ENCODE assay signal across 1 cellular context in genomic region chr5:119049824-119050449, GRCh38.
A peak's percentile ranks its signal among the peaks of the same experiment; 100 is the strongest.
TF ChIP-seq lines count a peak whose summit lies in the region.

No MANE protein-coding gene starts in this region.

TF ChIP-seq in K562, 482 proteins besides CTCF, POLR2A, EP300 and RAD21 (continued from another document and continues in another):
- TF ChIP-seq TRIM25 (IDR thresholded peaks at IDR 0.05; ENCODE audit: borderline replicate concordance) (no peak), ZNF253 (CRISPR knock-in tag; conservative IDR thresholded peaks at IDR 0.05) (no peak), TOE1 (IDR thresholded peaks at IDR 0.05; ENCODE audit: borderline replicate concordance) (peak; percentile 61; the same call in 1 of the 2 replicates), TOE1 (CRISPR knock-in tag; IDR thresholded peaks at IDR 0.05; ENCODE audit: borderline replicate concordance, low read depth) (no peak), NFIC (IDR thresholded peaks at IDR 0.05) (no peak), KLF16 (IDR thresholded peaks at IDR 0.05) (no peak), ZBTB7A (IDR thresholded peaks at IDR 0.05; ENCODE audit: borderline replicate concordance, control insufficient read depth, low read depth, low read length) (no peak), NFE2 (IDR thresholded peaks at IDR 0.05; ENCODE audit: low read depth) (peak; percentile 43; the same call in 1 of the 2 replicates), ZNF76 (CRISPR knock-in tag; IDR thresholded peaks at IDR 0.05; ENCODE audit: borderline replicate concordance) (no peak), SIX5 (IDR thresholded peaks at IDR 0.05; ENCODE audit: borderline replicate concordance in 1 of 2, insufficient read depth in 1 of 2, low read depth in 1 of 2, low read length in 2 of 2) (no peak), KLF10 (CRISPR knock-in tag; IDR thresholded peaks at IDR 0.05) (no peak), ZNF318 (IDR thresholded peaks at IDR 0.05; ENCODE audit: borderline replicate concordance in 1 of 2, low read depth in 1 of 2) (peak in 1 of 2 experiments; percentile 56; a peak in 1 of 4 replicates), SRSF7 (optimal IDR thresholded peaks at IDR 0.05; ENCODE audit: low read depth, low read length) (no peak), ZNF445 (CRISPR knock-in tag; IDR thresholded peaks at IDR 0.05; ENCODE audit: low read depth) (no peak), KAT2B (IDR thresholded peaks at IDR 0.05; ENCODE audit: low read depth, low read length) (no peak), ZNF830 (CRISPR knock-in tag; IDR thresholded peaks at IDR 0.05) (no peak), CGGBP1 (CRISPR knock-in tag; IDR thresholded peaks at IDR 0.05) (no peak), HMBOX1 (IDR thresholded peaks at IDR 0.05) (no peak), MAFF (IDR thresholded peaks at IDR 0.05; ENCODE audit: low read length) (peak; percentile 6; the same call in 1 of the 2 replicates), PRMT5 (CRISPR knock-in tag; IDR thresholded peaks at IDR 0.05) (no peak), ZNF232 (CRISPR knock-in tag; IDR thresholded peaks at IDR 0.05) (no peak), FOS (IDR thresholded peaks at IDR 0.05; ENCODE audit: extremely low read depth, insufficient read length) (no peak), FOSL1 (tag; conservative IDR thresholded peaks at IDR 0.05) (0 out of 2 replicates have a peak, but pooled peaks have one; percentile 14), L3MBTL2 (IDR thresholded peaks at IDR 0.05) (0 out of 2 replicates have a peak, but pooled peaks have one; percentile 16), THRA (IDR thresholded peaks at IDR 0.05) (no peak), ZNF184 (CRISPR knock-in tag; IDR thresholded peaks at IDR 0.05) (no peak), C11orf30 (IDR thresholded peaks at IDR 0.05; ENCODE audit: low read depth) (peak; percentile 75), TCF7L2 (IDR thresholded peaks at IDR 0.05; ENCODE audit: low read depth, low read length) (no peak), PRPF4 (IDR thresholded peaks at IDR 0.05; ENCODE audit: insufficient read depth, low read depth, low read length, poor library complexity, severe bottlenecking) (no peak), TCF15 (CRISPR knock-in tag; IDR thresholded peaks at IDR 0.05) (no peak), CEBPB (tag; IDR thresholded peaks at IDR 0.05) (0 out of 2 replicates have a peak, but pooled peaks have one; percentile 8), ZBTB2 (IDR thresholded peaks at IDR 0.05) (no peak), SMARCE1 (IDR thresholded peaks at IDR 0.05) (no peak), TFE3 (CRISPR knock-in tag; IDR thresholded peaks at IDR 0.05) (peak; percentile 23; the same call in 1 of the 2 replicates), ARID1B (IDR thresholded peaks at IDR 0.05) (peak; percentile 30; the same call in 1 of the 2 replicates), ZNF644 (tag; IDR thresholded peaks at IDR 0.05; ENCODE audit: low read depth) (no peak), ZNF778 (CRISPR knock-in tag; IDR thresholded peaks at IDR 0.05) (no peak), ZNF668 (CRISPR knock-in tag; IDR thresholded peaks at IDR 0.05) (no peak), CBFA2T2 (conservative IDR thresholded peaks at IDR 0.05) (no peak), SIRT6 (IDR thresholded peaks at IDR 0.05; ENCODE audit: low read depth, low read length) (no peak), ZNF780A (CRISPR knock-in tag; IDR thresholded peaks at IDR 0.05) (no peak), YBX1 (IDR thresholded peaks at IDR 0.05) (no peak), RHOXF2B (CRISPR knock-in tag; conservative IDR thresholded peaks at IDR 0.05) (no peak), ZNF398 (CRISPR knock-in tag; IDR thresholded peaks at IDR 0.05) (no peak), ZNF316 (IDR thresholded peaks at IDR 0.05) (peak; percentile 53; the same call in 1 of the 2 replicates), CHD4 (IDR thresholded peaks at IDR 0.05; ENCODE audit: insufficient read depth, insufficient replicate concordance, low read depth, low read length, poor library complexity, severe bottlenecking) (no peak), ESRRB (CRISPR knock-in tag; IDR thresholded peaks at IDR 0.05; ENCODE audit: borderline replicate concordance) (no peak), MTF1 (CRISPR knock-in tag; IDR thresholded peaks at IDR 0.05; ENCODE audit: borderline replicate concordance) (no peak), JUNB (CRISPR knock-in tag; conservative IDR thresholded peaks at IDR 0.05) (no peak)
